Comparison of ENCODE assay signal across 1 cellular context in the genomic region with DNA sequence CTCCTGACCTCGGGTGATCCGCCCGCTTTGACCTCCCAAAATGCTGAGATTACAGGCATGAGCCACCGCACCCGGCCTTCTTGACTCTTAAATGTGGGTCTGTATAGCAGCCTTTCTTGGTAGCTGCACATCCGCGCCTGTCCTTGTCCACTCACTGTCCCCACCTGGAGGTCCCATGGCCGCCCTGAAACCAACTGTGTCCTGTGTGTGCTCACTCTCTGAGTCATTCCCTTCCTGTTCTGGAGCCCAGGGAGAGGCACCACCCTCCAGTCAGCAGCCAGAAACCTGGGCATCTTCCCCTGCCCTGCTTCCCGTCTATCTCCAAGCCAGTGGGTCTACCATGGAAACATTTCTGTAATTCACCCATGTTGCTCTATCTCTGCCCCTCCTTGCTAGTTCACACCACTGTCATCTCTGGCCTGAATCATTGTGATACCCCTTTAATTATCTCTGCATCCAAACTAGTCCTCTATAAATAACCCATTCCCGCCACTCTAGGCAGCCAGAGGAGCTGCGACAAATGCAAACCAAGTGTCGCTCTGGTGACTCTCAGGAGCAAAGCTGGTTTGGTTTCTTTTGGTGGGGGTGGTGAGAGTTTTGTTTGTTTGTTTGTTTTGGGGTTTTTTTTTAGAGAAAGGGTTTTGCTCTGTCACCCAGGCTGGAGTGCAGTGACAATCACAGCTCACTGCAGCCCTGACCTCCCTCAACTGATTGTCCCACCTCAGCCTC.
TF ChIP-seq lines count a peak whose summit lies in the region.

No MANE protein-coding gene starts in this region.

TF ChIP-seq in K562, 482 proteins besides CTCF, POLR2A, EP300 and RAD21 (continued from another document):
- TF ChIP-seq, protein P1, sequence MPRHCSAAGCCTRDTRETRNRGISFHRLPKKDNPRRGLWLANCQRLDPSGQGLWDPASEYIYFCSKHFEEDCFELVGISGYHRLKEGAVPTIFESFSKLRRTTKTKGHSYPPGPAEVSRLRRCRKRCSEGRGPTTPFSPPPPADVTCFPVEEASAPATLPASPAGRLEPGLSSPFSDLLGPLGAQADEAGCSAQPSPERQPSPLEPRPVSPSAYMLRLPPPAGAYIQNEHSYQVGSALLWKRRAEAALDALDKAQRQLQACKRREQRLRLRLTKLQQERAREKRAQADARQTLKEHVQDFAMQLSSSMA (CRISPR knock-in tag; IDR thresholded peaks at IDR 0.05): no peak
- TF ChIP-seq, protein P2, sequence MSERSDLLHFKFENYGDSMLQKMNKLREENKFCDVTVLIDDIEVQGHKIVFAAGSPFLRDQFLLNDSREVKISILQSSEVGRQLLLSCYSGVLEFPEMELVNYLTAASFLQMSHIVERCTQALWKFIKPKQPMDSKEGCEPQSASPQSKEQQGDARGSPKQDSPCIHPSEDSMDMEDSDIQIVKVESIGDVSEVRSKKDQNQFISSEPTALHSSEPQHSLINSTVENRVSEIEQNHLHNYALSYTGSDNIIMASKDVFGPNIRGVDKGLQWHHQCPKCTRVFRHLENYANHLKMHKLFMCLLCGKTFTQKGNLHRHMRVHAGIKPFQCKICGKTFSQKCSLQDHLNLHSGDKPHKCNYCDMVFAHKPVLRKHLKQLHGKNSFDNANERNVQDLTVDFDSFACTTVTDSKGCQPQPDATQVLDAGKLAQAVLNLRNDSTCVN (CRISPR knock-in tag; IDR thresholded peaks at IDR 0.05): no peak
- TF ChIP-seq JUND (IDR thresholded peaks at IDR 0.05; ENCODE audit: borderline replicate concordance, low read depth, low read length): peak; percentile 40; the same call in 1 of the 2 replicates
- TF ChIP-seq JUND (tag; IDR thresholded peaks at IDR 0.05; ENCODE audit: borderline replicate concordance, low read depth, low read length): no peak; the same call in 2 of the 3 replicates
- TF ChIP-seq, protein P3, sequence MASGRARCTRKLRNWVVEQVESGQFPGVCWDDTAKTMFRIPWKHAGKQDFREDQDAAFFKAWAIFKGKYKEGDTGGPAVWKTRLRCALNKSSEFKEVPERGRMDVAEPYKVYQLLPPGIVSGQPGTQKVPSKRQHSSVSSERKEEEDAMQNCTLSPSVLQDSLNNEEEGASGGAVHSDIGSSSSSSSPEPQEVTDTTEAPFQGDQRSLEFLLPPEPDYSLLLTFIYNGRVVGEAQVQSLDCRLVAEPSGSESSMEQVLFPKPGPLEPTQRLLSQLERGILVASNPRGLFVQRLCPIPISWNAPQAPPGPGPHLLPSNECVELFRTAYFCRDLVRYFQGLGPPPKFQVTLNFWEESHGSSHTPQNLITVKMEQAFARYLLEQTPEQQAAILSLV (tag; IDR thresholded peaks at IDR 0.05): no peak
- TF ChIP-seq, protein P4, sequence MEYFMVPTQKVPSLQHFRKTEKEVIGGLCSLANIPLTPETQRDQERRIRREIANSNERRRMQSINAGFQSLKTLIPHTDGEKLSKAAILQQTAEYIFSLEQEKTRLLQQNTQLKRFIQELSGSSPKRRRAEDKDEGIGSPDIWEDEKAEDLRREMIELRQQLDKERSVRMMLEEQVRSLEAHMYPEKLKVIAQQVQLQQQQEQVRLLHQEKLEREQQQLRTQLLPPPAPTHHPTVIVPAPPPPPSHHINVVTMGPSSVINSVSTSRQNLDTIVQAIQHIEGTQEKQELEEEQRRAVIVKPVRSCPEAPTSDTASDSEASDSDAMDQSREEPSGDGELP (CRISPR knock-in tag; IDR thresholded peaks at IDR 0.05; ENCODE audit: borderline replicate concordance): 0 out of 2 replicates have a peak, but pooled peaks have one; percentile 12
- no peak for TF ChIP-seq ZBED1 (IDR thresholded peaks at IDR 0.05)
- no peak for TF ChIP-seq IRF2 (CRISPR knock-in tag; IDR thresholded peaks at IDR 0.05)
- TF ChIP-seq, protein P5, sequence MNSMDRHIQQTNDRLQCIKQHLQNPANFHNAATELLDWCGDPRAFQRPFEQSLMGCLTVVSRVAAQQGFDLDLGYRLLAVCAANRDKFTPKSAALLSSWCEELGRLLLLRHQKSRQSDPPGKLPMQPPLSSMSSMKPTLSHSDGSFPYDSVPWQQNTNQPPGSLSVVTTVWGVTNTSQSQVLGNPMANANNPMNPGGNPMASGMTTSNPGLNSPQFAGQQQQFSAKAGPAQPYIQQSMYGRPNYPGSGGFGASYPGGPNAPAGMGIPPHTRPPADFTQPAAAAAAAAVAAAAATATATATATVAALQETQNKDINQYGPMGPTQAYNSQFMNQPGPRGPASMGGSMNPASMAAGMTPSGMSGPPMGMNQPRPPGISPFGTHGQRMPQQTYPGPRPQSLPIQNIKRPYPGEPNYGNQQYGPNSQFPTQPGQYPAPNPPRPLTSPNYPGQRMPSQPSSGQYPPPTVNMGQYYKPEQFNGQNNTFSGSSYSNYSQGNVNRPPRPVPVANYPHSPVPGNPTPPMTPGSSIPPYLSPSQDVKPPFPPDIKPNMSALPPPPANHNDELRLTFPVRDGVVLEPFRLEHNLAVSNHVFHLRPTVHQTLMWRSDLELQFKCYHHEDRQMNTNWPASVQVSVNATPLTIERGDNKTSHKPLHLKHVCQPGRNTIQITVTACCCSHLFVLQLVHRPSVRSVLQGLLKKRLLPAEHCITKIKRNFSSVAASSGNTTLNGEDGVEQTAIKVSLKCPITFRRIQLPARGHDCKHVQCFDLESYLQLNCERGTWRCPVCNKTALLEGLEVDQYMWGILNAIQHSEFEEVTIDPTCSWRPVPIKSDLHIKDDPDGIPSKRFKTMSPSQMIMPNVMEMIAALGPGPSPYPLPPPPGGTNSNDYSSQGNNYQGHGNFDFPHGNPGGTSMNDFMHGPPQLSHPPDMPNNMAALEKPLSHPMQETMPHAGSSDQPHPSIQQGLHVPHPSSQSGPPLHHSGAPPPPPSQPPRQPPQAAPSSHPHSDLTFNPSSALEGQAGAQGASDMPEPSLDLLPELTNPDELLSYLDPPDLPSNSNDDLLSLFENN (IDR thresholded peaks at IDR 0.05; ENCODE audit: low read depth in 2 of 2, low read length in 2 of 2): no peak
- TF ChIP-seq ELF2 (CRISPR knock-in tag; IDR thresholded peaks at IDR 0.05): no peak
- TF ChIP-seq TAF1 (IDR thresholded peaks at IDR 0.05; ENCODE audit: control insufficient read depth, extremely low read depth, insufficient read depth, low read length, severe bottlenecking): no peak
- no peak for TF ChIP-seq NR2C1 (IDR thresholded peaks at IDR 0.05)
- no peak for TF ChIP-seq NR2C1 (tag; IDR thresholded peaks at IDR 0.05)
- TF ChIP-seq, protein P6, sequence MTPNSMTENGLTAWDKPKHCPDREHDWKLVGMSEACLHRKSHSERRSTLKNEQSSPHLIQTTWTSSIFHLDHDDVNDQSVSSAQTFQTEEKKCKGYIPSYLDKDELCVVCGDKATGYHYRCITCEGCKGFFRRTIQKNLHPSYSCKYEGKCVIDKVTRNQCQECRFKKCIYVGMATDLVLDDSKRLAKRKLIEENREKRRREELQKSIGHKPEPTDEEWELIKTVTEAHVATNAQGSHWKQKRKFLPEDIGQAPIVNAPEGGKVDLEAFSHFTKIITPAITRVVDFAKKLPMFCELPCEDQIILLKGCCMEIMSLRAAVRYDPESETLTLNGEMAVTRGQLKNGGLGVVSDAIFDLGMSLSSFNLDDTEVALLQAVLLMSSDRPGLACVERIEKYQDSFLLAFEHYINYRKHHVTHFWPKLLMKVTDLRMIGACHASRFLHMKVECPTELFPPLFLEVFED (CRISPR knock-in tag; conservative IDR thresholded peaks at IDR 0.05): no peak
- TF ChIP-seq ZNF766 (CRISPR knock-in tag; conservative IDR thresholded peaks at IDR 0.05): no peak
- TF ChIP-seq ZNF436 (CRISPR knock-in tag; IDR thresholded peaks at IDR 0.05): no peak
- no peak for TF ChIP-seq MIER1 (IDR thresholded peaks at IDR 0.05; ENCODE audit: low read depth)
- TF ChIP-seq, protein P7, sequence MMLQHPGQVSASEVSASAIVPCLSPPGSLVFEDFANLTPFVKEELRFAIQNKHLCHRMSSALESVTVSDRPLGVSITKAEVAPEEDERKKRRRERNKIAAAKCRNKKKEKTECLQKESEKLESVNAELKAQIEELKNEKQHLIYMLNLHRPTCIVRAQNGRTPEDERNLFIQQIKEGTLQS (IDR thresholded peaks at IDR 0.05): peak; percentile 41
- TF ChIP-seq, protein P7 (CRISPR knock-in tag; conservative IDR thresholded peaks at IDR 0.05): no peak
- TF ChIP-seq FOSL1 (tag; conservative IDR thresholded peaks at IDR 0.05): peak; percentile 39; the same call in 1 of the 2 replicates
- TF ChIP-seq, protein P8, sequence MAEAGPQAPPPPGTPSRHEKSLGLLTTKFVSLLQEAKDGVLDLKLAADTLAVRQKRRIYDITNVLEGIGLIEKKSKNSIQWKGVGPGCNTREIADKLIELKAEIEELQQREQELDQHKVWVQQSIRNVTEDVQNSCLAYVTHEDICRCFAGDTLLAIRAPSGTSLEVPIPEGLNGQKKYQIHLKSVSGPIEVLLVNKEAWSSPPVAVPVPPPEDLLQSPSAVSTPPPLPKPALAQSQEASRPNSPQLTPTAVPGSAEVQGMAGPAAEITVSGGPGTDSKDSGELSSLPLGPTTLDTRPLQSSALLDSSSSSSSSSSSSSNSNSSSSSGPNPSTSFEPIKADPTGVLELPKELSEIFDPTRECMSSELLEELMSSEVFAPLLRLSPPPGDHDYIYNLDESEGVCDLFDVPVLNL (CRISPR knock-in tag; IDR thresholded peaks at IDR 0.05; ENCODE audit: low read depth): no peak
- TF ChIP-seq POLR2AphosphoS2 (IDR thresholded peaks at IDR 0.05; ENCODE audit: low read length): no peak
- TF ChIP-seq, protein P9, sequence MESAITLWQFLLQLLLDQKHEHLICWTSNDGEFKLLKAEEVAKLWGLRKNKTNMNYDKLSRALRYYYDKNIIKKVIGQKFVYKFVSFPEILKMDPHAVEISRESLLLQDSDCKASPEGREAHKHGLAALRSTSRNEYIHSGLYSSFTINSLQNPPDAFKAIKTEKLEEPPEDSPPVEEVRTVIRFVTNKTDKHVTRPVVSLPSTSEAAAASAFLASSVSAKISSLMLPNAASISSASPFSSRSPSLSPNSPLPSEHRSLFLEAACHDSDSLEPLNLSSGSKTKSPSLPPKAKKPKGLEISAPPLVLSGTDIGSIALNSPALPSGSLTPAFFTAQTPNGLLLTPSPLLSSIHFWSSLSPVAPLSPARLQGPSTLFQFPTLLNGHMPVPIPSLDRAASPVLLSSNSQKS (CRISPR knock-in tag; IDR thresholded peaks at IDR 0.05): no peak
- no peak for TF ChIP-seq POLR3A (IDR thresholded peaks at IDR 0.05; ENCODE audit: borderline replicate concordance, extremely low read depth, insufficient read depth, insufficient read length)
- TF ChIP-seq ZC3H4 (CRISPR knock-in tag; IDR thresholded peaks at IDR 0.05; ENCODE audit: borderline replicate concordance): no peak
